ENCODE assay signal across 10 cellular contexts in genomic region chr6:25017486-25017885, GRCh38.
DNase-seq lines count a peak whose midpoint lies in the region; ATAC-seq, FAIRE-seq and TF ChIP-seq lines count a peak whose summit lies in the region.
"Had no signal": no experiment of that assay in that cellular context is flagged by ENCODE, and none has a peak within 500 bp of the region (broad histone marks: within the 10 kb centered on the region; RNA-seq: fewer than 3 reads in every experiment).

No MANE protein-coding gene starts in this region.

- no peak overlapping the region for H4K12ac ChIP-seq in trophoblast cell (ENCODE audit: low read depth, low read length)

- DNase-seq in H54 (ENCODE audit: insufficient read length, low spot score) (no peak), RPMI7951 (ENCODE audit: low read depth) (peak; percentile 15), trophoblast cell (peak; percentile 75 to 82)
- DNase-seq in effector memory CD8-positive, alpha-beta T cell = no peak
- DNase-seq: DMS79 treated with DMSO at 0.1 percent for 48 hours, NCI-H2107 had no signal

- H3K27ac Mint-ChIP-seq in effector memory CD8-positive, alpha-beta T cell = peak overlapping the region; percentile 24 to 80

- H3K18ac ChIP-seq in trophoblast cell (ENCODE audit: low read length) = peak overlapping the region; percentile 47

- H3K23ac ChIP-seq in trophoblast cell (ENCODE audit: low read length) = no peak overlapping the region

- peaks cover 1% of the 10 kb centered on the region for H3K36me3 Mint-ChIP-seq in effector memory CD8-positive, alpha-beta T cell (ENCODE audit: insufficient read depth)

- peak overlapping the region; percentile 83 for H2BK120ac ChIP-seq in trophoblast cell (ENCODE audit: insufficient read depth, low read length, poor library complexity)

- peak overlapping the region; percentile 14 for H3K4me2 ChIP-seq in trophoblast cell (ENCODE audit: low read length)

- H3K4me3 ChIP-seq in trophoblast cell (ENCODE audit: low read depth, low read length) = no peak overlapping the region

- no CpG with 5 or more reads among the region's 4 CpGs for WGBS in trophoblast cell (ENCODE audit: extremely low coverage, insufficient coverage, insufficient read length)

- no peak for ATAC-seq in effector memory CD8-positive, alpha-beta T cell (replicated peaks)
- ATAC-seq in GM18868 (IDR thresholded peaks at IDR 0.05; ENCODE audit: unreplicated experiment) (no peak), HG03135 (IDR thresholded peaks at IDR 0.05; ENCODE audit: unreplicated experiment) (no peak), HG02973 (IDR thresholded peaks at IDR 0.05; ENCODE audit: unreplicated experiment) (no peak)

- H4K91ac ChIP-seq in trophoblast cell (ENCODE audit: low read depth, low read length) = peak overlapping the region; percentile 72

- H3K27me3 Mint-ChIP-seq in effector memory CD8-positive, alpha-beta T cell = no peaks in the 10 kb centered on the region

- H4K8ac ChIP-seq in trophoblast cell (ENCODE audit: low read depth, low read length) = peak overlapping the region; percentile 50

- no peak overlapping the region for H3K9ac ChIP-seq in trophoblast cell (ENCODE audit: low read length)

- peaks cover 9 to 12% of the 10 kb centered on the region in 2 experiments for H3K4me1 ChIP-seq in trophoblast cell (ENCODE audit: control insufficient read depth in 1 of 2, insufficient read depth in 2 of 2, low read length in 2 of 2)

- peak overlapping the region; percentile 37 for H2BK5ac ChIP-seq in trophoblast cell (ENCODE audit: low read depth, low read length, poor library complexity)

- FAIRE-seq in H54 (lab: Jason Lieb, UNC) = peak; percentile 20
- FAIRE-seq: RCC 7860 had no signal

- TF ChIP-seq POLR2A in H54 (IDR thresholded peaks at IDR 0.05; ENCODE audit: low read depth, low read length) = no peak

- H2BK12ac ChIP-seq in trophoblast cell (ENCODE audit: low read length) = peak overlapping the region; percentile 65

- no peak overlapping the region for H3K4ac ChIP-seq in trophoblast cell (ENCODE audit: low read depth, low read length)

- peaks cover 21 to 28% of the 10 kb centered on the region in 2 donors for H3K4me1 Mint-ChIP-seq in effector memory CD8-positive, alpha-beta T cell (ENCODE audit: low read depth in 2 of 2)

- H2AFZ ChIP-seq in trophoblast cell (ENCODE audit: insufficient read depth, low read length, poor library complexity) = no peak overlapping the region

- peaks cover 2% of the 10 kb centered on the region for H3K79me2 ChIP-seq in trophoblast cell (ENCODE audit: control insufficient read depth, insufficient read depth, low read length, poor library complexity)

- no peak overlapping the region for H2AK5ac ChIP-seq in trophoblast cell (ENCODE audit: low read length)

- H3K9me3 ChIP-seq in trophoblast cell (ENCODE audit: insufficient read depth, low read depth, low read length) = no peaks in the 10 kb centered on the region

- H3K9me3 Mint-ChIP-seq in effector memory CD8-positive, alpha-beta T cell = no peaks in the 10 kb centered on the region

- no peaks in the 10 kb centered on the region for H3K27me3 ChIP-seq in trophoblast cell (ENCODE audit: insufficient read depth, low read length)

- H3K36me3 ChIP-seq in trophoblast cell (ENCODE audit: control insufficient read depth in 1 of 2, insufficient read depth in 2 of 2, low read length in 2 of 2) = no peaks in the 10 kb centered on the region

- H3K27ac ChIP-seq in trophoblast cell (ENCODE audit: low read depth, low read length) = peak overlapping the region; percentile 64

- H3K79me1 ChIP-seq in trophoblast cell (ENCODE audit: low read length) = peaks cover 15% of the 10 kb centered on the region

- peak overlapping the region; percentile 50 for H3K14ac ChIP-seq in trophoblast cell (ENCODE audit: low read length)

- H3K4me3 Mint-ChIP-seq in effector memory CD8-positive, alpha-beta T cell = peak overlapping the region; percentile 25 to 32

Comparison
In these comparisons a context has a peak if more than half of its experiments do, and no peak if none do; other contexts are left out.
1. DNase-seq: peak in RPMI7951 (single experiment) and trophoblast cell (2 of 2); none in H54 (single experiment) and effector memory CD8-positive, alpha-beta T cell (0 of 3).